Comparison of ENCODE assay signal across 8 cellular contexts in genomic region chr13:51583469-51583874, GRCh38. TPM values are rescaled to one million over a fixed set of nuclear protein-coding genes. Genes with fewer than 3 reads are reported as not detected.
DNase-seq lines count a peak whose midpoint lies in the region; ATAC-seq and TF ChIP-seq lines count a peak whose summit lies in the region.

No MANE protein-coding gene starts in this region.

- H3K9me3 Mint-ChIP-seq in activated B cell treated with CpG ODN at 0.5 μM for 24 hours, result no peaks in the 10 kb centered on the region
- peaks cover 10% of the 10 kb centered on the region for H3K9me3 Mint-ChIP-seq in glutamatergic neuron (ENCODE audit: unreplicated experiment)

- H3K27ac Mint-ChIP-seq in activated B cell treated with CpG ODN at 0.5 μM for 24 hours (peak overlapping the region; percentile 97), glutamatergic neuron (ENCODE audit: unreplicated experiment) (peak overlapping the region; percentile 91)

- no peak for TF ChIP-seq CTCF in activated B cell treated with CpG ODN at 0.5 μM for 24 hours (IDR thresholded peaks at IDR 0.05)
- no peak for TF ChIP-seq CTCF in glutamatergic neuron (IDR thresholded peaks at IDR 0.05; ENCODE audit: partially characterized antibody, unreplicated experiment)

- CTCF ChIA-PET in activated B cell treated with CpG ODN at 0.5 μM for 24 hours (lab: Charles Lee), result interaction anchor here (1.0 to 1.4 kb wide), 2 partner anchors 149 to 215 kb away, joined by 3 to 5 read pairs; no protein-coding TSS in a partner anchor

- DNase-seq in H7, result no peak
- no peak for DNase-seq in activated B cell treated with CpG ODN at 0.5 μM for 24 hours
- no peak for DNase-seq in glutamatergic neuron
- no peak for DNase-seq in NCI-H1694 (lab: John Stamatoyannopoulos, UW)
- DNase-seq in retina, result no peak
- DNase-seq in DMS53 treated with DMSO at 0.1 percent for 48 hours (lab: John Stamatoyannopoulos, UW; ENCODE audit: unreplicated experiment), result no peak

- peak overlapping the region in 20 of 21 experiments; percentile 63 to 97 (median 88) for H3K27ac ChIP-seq in skin epidermis

- POLR2A ChIA-PET in activated B cell treated with CpG ODN at 0.5 μM for 24 hours (lab: Charles Lee), result interaction anchor here (1.0 to 7.3 kb wide), 2 partner anchors 31 to 130 kb away, joined by 4 to 156 read pairs; partner anchors contain the start of gene INTS6

- H3K27me3 Mint-ChIP-seq in activated B cell treated with CpG ODN at 0.5 μM for 24 hours (no peaks in the 10 kb centered on the region), glutamatergic neuron (ENCODE audit: unreplicated experiment) (peaks cover 2% of the 10 kb centered on the region)

- H3K4me3 ChIP-seq in H7 (ENCODE audit: insufficient read depth, low read depth, low read length), result peak overlapping the region; percentile 88
- peak overlapping the region; percentile 76 to 95 (median 92) for H3K4me3 ChIP-seq in skin epidermis

- no peak for ATAC-seq in activated B cell treated with CpG ODN at 0.5 μM for 24 hours (ENCODE audit: low read depth)
- no peak for ATAC-seq in GM18868 (IDR thresholded peaks at IDR 0.05; ENCODE audit: unreplicated experiment)

- H3K36me3 ChIP-seq in H7 (replicated peaks; ENCODE audit: control insufficient read depth, insufficient read depth, low read length), result no peaks in the 10 kb centered on the region

- intact Hi-C loops in activated B cell treated with CpG ODN at 0.5 μM for 24 hours (cut with micrococcal nuclease), result loop anchor here (5.0 kb wide), 1 partner anchor 544 kb away; the partner anchor contains the start of gene NEK5

- H3K4me3 Mint-ChIP-seq in activated B cell treated with CpG ODN at 0.5 μM for 24 hours (peak overlapping the region; percentile 94), glutamatergic neuron (ENCODE audit: unreplicated experiment) (peak overlapping the region; percentile 88)

- H3K27me3 ChIP-seq in H7 (ENCODE audit: control insufficient read depth, insufficient read depth, low read length), result no peaks in the 10 kb centered on the region

- H3K4me1 Mint-ChIP-seq in activated B cell treated with CpG ODN at 0.5 μM for 24 hours (peaks cover 25% of the 10 kb centered on the region), glutamatergic neuron (ENCODE audit: low read depth, unreplicated experiment) (peaks cover 15% of the 10 kb centered on the region)

- H3K36me3 Mint-ChIP-seq in activated B cell treated with CpG ODN at 0.5 μM for 24 hours (ENCODE audit: low read depth), result peaks cover 6% of the 10 kb centered on the region
- H3K36me3 Mint-ChIP-seq in glutamatergic neuron (ENCODE audit: unreplicated experiment), result no peaks in the 10 kb centered on the region

RNA-seq across cellular contexts. Expression of gene WDFY2, which starts 0.8 kb away (rescaled TPM):
- 5.6 and 13.6 TPM in 2 replicates for total RNA-seq in H7 (2014; rRNA removed; shearing (Covaris generic))
- total RNA-seq in activated B cell treated with CpG ODN at 0.5 μM for 24 hours (16.8 and 20.8 TPM in 2 replicates), glutamatergic neuron (ENCODE audit: unreplicated experiment) (43.0 TPM)
